Comparison of ENCODE assay signal across 11 cellular contexts in genomic region chr5:61673007-61673735, GRCh38.
A peak's percentile ranks its signal among the peaks of the same experiment; 100 is the strongest.
DNase-seq lines count a peak whose midpoint lies in the region; ATAC-seq and TF ChIP-seq lines count a peak whose summit lies in the region.
"Had no signal": no experiment of that assay in that cellular context is flagged by ENCODE, and none has a peak within 500 bp of the region (broad histone marks: within the 10 kb centered on the region; RNA-seq: fewer than 3 reads in every experiment).

No MANE protein-coding gene starts in this region.

- no peak for TF ChIP-seq EP300 in gastroesophageal sphincter (IDR thresholded peaks at IDR 0.05)

- ATAC-seq in gastroesophageal sphincter (peak; percentile 59), HG02938 (IDR thresholded peaks at IDR 0.05; ENCODE audit: unreplicated experiment) (no peak)

- no peaks in the 10 kb centered on the region for H3K27me3 ChIP-seq in gastroesophageal sphincter
- H3K27me3 ChIP-seq in HAP-1 (ENCODE audit: low read depth), result no peaks in the 10 kb centered on the region
- H3K27me3 ChIP-seq: testis had no signal

- DNase-seq in NCI-H748 (lab: John Stamatoyannopoulos, UW; ENCODE audit: unreplicated experiment), result peak; percentile 50
- DNase-seq in NCI-H748 treated with DMSO at 0.1 percent for 48 hours (lab: John Stamatoyannopoulos, UW), result no peak
- DNase-seq in RKO (ENCODE audit: low spot score), result peak; percentile 35
- DNase-seq in substantia nigra (lab: John Stamatoyannopoulos, UW), result peak in 1 of 49 donors; percentile 7
- no peak for DNase-seq in HAP-1 (ENCODE audit: low spot score in 2 of 2)
- no peak for DNase-seq in NCI-H187 (lab: John Stamatoyannopoulos, UW)
- DNase-seq: 8988T, right cardiac atrium, testis had no signal

- H3K4me3 ChIP-seq in gastroesophageal sphincter, result no peak overlapping the region
- H3K4me3 ChIP-seq in HAP-1, result no peak overlapping the region
- H3K4me3 ChIP-seq: testis had no signal

- no peak for TF ChIP-seq CTCF in gastroesophageal sphincter (IDR thresholded peaks at IDR 0.05)

- H3K27ac ChIP-seq in gastroesophageal sphincter (no peak overlapping the region), substantia nigra (ENCODE audit: low read depth, low read length, poor library complexity, severe bottlenecking) (peak overlapping the region; percentile 37)
- H3K27ac ChIP-seq: testis had no signal

- H3K4me1 ChIP-seq in gastroesophageal sphincter (no peaks in the 10 kb centered on the region), HAP-1 (peaks cover 14% of the 10 kb centered on the region)

- H3K36me3 ChIP-seq in gastroesophageal sphincter (no peaks in the 10 kb centered on the region), HAP-1 (replicated peaks) (no peaks in the 10 kb centered on the region)

- H3K9me3 ChIP-seq in gastroesophageal sphincter (no peaks in the 10 kb centered on the region), HAP-1 (no peaks in the 10 kb centered on the region)
- H3K9me3 ChIP-seq: testis had no signal

- WGBS in gastroesophageal sphincter (ENCODE audit: low coverage in 1 of 2), 2 donors, result 27 to 80% methylated on average over 1 of the region's 9 CpGs

- TF ChIP-seq POLR2A in gastroesophageal sphincter (IDR thresholded peaks at IDR 0.05), result no peak

- in situ Hi-C loops in HAP-1 (cut with MboI; ENCODE audit: low sequenced_read_pairs), result no loop called here

Comparison
In these comparisons a context has a peak if more than half of its experiments do, and no peak if none do; other contexts are left out.
1. DNase-seq: peak in NCI-H748 (single experiment) and RKO (single experiment); none in NCI-H748 treated with DMSO at 0.1 percent for 48 hours (single experiment), HAP-1 (0 of 2) and NCI-H187 (0 of 2).